Comparison of ENCODE assay signal across 8 cellular contexts in the genomic region with DNA sequence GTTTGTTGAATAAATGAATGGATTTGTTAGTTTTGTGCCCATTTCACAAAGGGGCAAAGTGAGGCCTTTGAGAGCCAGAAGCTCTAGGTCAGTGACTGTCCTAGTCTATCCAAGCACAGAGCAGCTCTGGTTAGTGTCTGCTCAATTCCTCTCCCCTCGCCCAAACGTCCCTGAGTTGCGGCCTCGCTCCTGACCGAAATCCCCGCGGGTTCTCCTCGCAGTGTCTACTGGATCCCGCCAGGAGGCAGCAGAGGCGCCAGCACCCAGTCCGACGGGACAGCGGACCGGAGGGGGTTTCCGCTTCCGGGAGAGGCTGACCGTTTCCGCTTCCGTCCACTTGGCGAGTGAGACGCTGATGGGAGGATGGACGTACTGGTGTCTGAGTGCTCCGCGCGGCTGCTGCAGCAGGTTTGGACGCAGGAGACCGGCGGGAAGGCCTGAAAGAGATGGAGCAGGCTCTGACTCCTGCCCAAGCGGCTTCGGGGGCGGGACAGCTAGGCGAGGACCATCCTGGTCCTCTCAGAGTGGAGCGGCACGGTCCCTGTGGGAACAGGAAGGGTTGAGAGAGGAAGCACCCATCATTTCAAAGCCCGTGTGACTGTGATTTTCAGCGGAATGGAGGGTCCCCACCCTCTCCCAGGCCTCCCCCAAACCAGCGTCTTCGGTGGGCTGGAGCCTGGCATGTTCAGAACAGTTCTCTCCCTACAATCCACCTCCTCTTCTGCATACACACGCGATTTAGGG. TPM values are rescaled to one million over a fixed set of nuclear protein-coding genes. Genes with fewer than 3 reads are reported as not detected.
DNase-seq lines count a peak whose midpoint lies in the region; ATAC-seq and TF ChIP-seq lines count a peak whose summit lies in the region.

A gene (plus strand): TSS at position 336 of the 744 bp plus-strand sequence. CDS start 28 bp downstream, at position 364.

- DNase-seq in GM13976 (ENCODE audit: low spot score) (peak; percentile 96), NCI-H146 (lab: John Stamatoyannopoulos, UW) (peak; percentile 88), T-helper 1 cell (peak; percentile 79 to 90 (median 83)), amniotic epithelial cell (ENCODE audit: low read depth) (peak; percentile 90), heart right ventricle (peak; percentile 93 to 94), posterior cingulate gyrus (peak; percentile 94 to 100 (median 98)), upper lobe of left lung (peak; percentile 93 to 95)

- 0 to 1% methylated on average over 40 of the region's 40 CpGs for WGBS in heart right ventricle, 2 donors
- 0% methylated on average over 7 to 25 of the region's 40 CpGs for WGBS in upper lobe of left lung, 2 donors

- H3K9me3 ChIP-seq in heart right ventricle (no peaks in the 10 kb centered on the region), upper lobe of left lung (no peaks in the 10 kb centered on the region)

- TF ChIP-seq POLR2A in upper lobe of left lung (IDR thresholded peaks at IDR 0.05), result peak in 3 of 4 donors; percentile 61 to 90 (median 69)

- H3K4me3 ChIP-seq in heart right ventricle (peak within 1 kb of the TSS; percentile 68 to 100 (median 93)), upper lobe of left lung (peak within 1 kb of the TSS; percentile 77 to 92 (median 82))

- intact Hi-C loops in heart right ventricle (cut with DNase I), result loop anchor here in 6 of 10 donors (2.0 to 10.0 kb wide), 7 partner anchors 88 to 219 kb away; a partner anchor contains a TSS
- intact Hi-C loops in posterior cingulate gyrus (cut with DNase I), result loop anchor here (2.0 to 5.0 kb wide), 2 partner anchors 92 to 219 kb away; a partner anchor contains a TSS

- H3K4me1 ChIP-seq in heart right ventricle (peaks cover 0 to 20% (median 9%) of the 10 kb centered on the region in 9 donors), upper lobe of left lung (peaks cover 9 to 14% (median 11%) of the 10 kb centered on the region in 4 donors)

- H3K27me3 ChIP-seq in heart right ventricle (peaks cover 0 to 8% (median 0%) of the 10 kb centered on the region in 7 donors), upper lobe of left lung (no peaks in the 10 kb centered on the region)

- H3K36me3 ChIP-seq in heart right ventricle (peaks cover 0 to 37% (median 30%) of the 10 kb centered on the region in 9 donors), upper lobe of left lung (peaks cover 12 to 34% (median 31%) of the 10 kb centered on the region in 4 donors)

- TF ChIP-seq CTCF in GM13976 (IDR thresholded peaks at IDR 0.05; ENCODE audit: borderline replicate concordance, control extremely low read depth, extremely low read depth, insufficient read depth, missing control alignments) (peak; percentile 95), heart right ventricle (IDR thresholded peaks at IDR 0.05) (peak in 8 of 9 donors; percentile 89 to 99 (median 98)), upper lobe of left lung (IDR thresholded peaks at IDR 0.05) (peak; percentile 89 to 97 (median 92))

- in situ Hi-C loops in GM13976 (cut with MboI; ENCODE audit: low sequenced_read_pairs, unreplicated experiment), result no loop called here

- H3K27ac ChIP-seq in heart right ventricle, result peak within 1 kb of the TSS in 9 of 10 donors; percentile 71 to 89 (median 80)
- peak within 1 kb of the TSS; percentile 33 to 81 (median 78) for H3K27ac ChIP-seq in upper lobe of left lung

- peak in 1 of 4 donors; percentile 73 for TF ChIP-seq EP300 in upper lobe of left lung (IDR thresholded peaks at IDR 0.05)

- ATAC-seq in HG02870 (IDR thresholded peaks at IDR 0.05; ENCODE audit: unreplicated experiment), result peak; percentile 64
- peak; percentile 99 to 100 (median 99) for ATAC-seq in heart right ventricle
- peak; percentile 98 to 100 for ATAC-seq in upper lobe of left lung (ENCODE audit: low FRiP score in 2 of 2)

RNA-seq across cellular contexts. Expression of the gene that starts here (rescaled TPM):
- total RNA-seq in heart right ventricle, result 10 to 100 TPM; 43.7 to 52.5 (median 46.0) TPM
- 10 to 100 TPM; 22.4 to 41.1 TPM for polyA plus RNA-seq in heart right ventricle
- total RNA-seq in upper lobe of left lung, result 10 to 100 TPM; 21.3 to 70.0 (median 53.0) TPM

Comparison
In these comparisons a context has a peak if more than half of its experiments do, and no peak if none do; other contexts are left out.
1. Peak in every context shown above with its lines: DNase-seq, ATAC-seq, H3K4me3 ChIP-seq and H3K27ac ChIP-seq.